Comparison of ENCODE assay signal across 10 cellular contexts in the genomic region with DNA sequence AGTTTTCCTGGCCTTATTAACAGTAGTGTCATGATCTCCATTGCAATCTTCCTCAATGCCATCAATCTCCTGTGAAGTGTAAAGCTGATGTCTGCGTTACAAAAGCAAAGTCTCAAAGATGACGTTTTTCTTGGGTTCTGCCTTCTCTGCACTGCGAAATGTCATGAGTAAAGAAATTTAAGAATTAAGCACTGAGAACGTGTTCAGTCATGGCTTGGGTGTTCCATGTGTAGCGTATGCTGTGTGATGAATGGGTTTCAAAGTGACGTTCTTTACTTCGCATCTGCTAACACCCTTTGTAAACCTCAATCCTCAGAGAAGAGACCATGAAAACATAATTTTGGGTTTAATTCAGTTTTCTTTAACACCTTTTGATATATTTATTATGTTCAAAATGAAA. TPM values are rescaled to one million over a fixed set of nuclear protein-coding genes. Genes with fewer than 3 reads are reported as not detected.
DNase-seq lines count a peak whose midpoint lies in the region; ATAC-seq, FAIRE-seq and TF ChIP-seq lines count a peak whose summit lies in the region.
"Had no signal": no experiment of that assay in that cellular context is flagged by ENCODE, and none has a peak within 500 bp of the region (broad histone marks: within the 10 kb centered on the region; RNA-seq: fewer than 3 reads in every experiment).

No MANE protein-coding gene starts in this region.

- H3K9me3 Mint-ChIP-seq in activated naive CD4-positive, alpha-beta T cell treated with anti-CD3 and anti-CD28 coated beads, Interleukin-2, amount 10 ng/mL, durations not matched to agents 7 days and 5 days = no peaks in the 10 kb centered on the region

- no peak overlapping the region for H4K91ac ChIP-seq in mesenchymal stem cell (ENCODE audit: low read length)

- no peaks in the 10 kb centered on the region for H3K79me2 ChIP-seq in GM12878 (ENCODE audit: control insufficient read depth, insufficient read depth, low read length)

- no peak for DNase-seq in activated naive CD4-positive, alpha-beta T cell treated with anti-CD3 and anti-CD28 coated beads, Interleukin-2, amount 10 ng/mL, durations not matched to agents 7 days and 5 days
- no peak for DNase-seq in activated naive CD4-positive, alpha-beta T cell (lab: John Stamatoyannopoulos, UW)
- DNase-seq in GM12878 (ENCODE audit: low read depth, low spot score) (no peak), mesenchymal stem cell (no peak), tibial artery (no peak), GM19238 (ENCODE audit: insufficient read length, low spot score) (no peak), cerebellum (ENCODE audit: low spot score) (no peak)
- DNase-seq: left lung had no signal

- no peak for TF ChIP-seq CTCF in GM12878 (IDR thresholded peaks at IDR 0.05 in 2 of 3, conservative IDR thresholded peaks at IDR 0.05 in 1 of 3; ENCODE audit: control insufficient read depth in 2 of 3, extremely low read depth in 1 of 3, insufficient read depth in 1 of 3, low read depth in 3 of 3, low read length in 3 of 3)
- TF ChIP-seq CTCF in tibial artery (IDR thresholded peaks at IDR 0.05) = no peak

- no peaks in the 10 kb centered on the region for H3K36me3 ChIP-seq in GM12878 (ENCODE audit: control insufficient read depth in 2 of 2, insufficient read depth in 2 of 2, low read length in 1 of 2)
- peaks cover 0 to 8% of the 10 kb centered on the region in 2 experiments for H3K36me3 ChIP-seq in mesenchymal stem cell (ENCODE audit: control insufficient read depth in 1 of 2, insufficient read depth in 2 of 2, low read depth in 1 of 2, low read length in 2 of 2)
- H3K36me3 ChIP-seq in tibial artery = peaks cover 0 to 16% (median under 1%) of the 10 kb centered on the region in 3 donors

- peak overlapping the region; percentile 81 for H3K4me3 Mint-ChIP-seq in activated naive CD4-positive, alpha-beta T cell treated with anti-CD3 and anti-CD28 coated beads, Interleukin-2, amount 10 ng/mL, durations not matched to agents 7 days and 5 days

- no peak overlapping the region for H2AK5ac ChIP-seq in mesenchymal stem cell (ENCODE audit: low read length, severe bottlenecking)

- H2BK5ac ChIP-seq in mesenchymal stem cell (ENCODE audit: low read depth, low read length, poor library complexity, severe bottlenecking) = no peak overlapping the region

- no peak overlapping the region for H3K4ac ChIP-seq in mesenchymal stem cell (ENCODE audit: low read depth in 1 of 2, low read length in 2 of 2)

- no peak overlapping the region for H3K27ac ChIP-seq in GM12878 (ENCODE audit: control insufficient read depth, insufficient read depth)
- no peak overlapping the region for H3K27ac ChIP-seq in mesenchymal stem cell (ENCODE audit: low read length, poor library complexity, severe bottlenecking)
- H3K27ac ChIP-seq in tibial artery = peak overlapping the region; percentile 83 to 85

- H2BK15ac ChIP-seq in mesenchymal stem cell (ENCODE audit: low read depth, poor library complexity, severe bottlenecking) = no peak overlapping the region

- RAD21 ChIA-PET in GM12878 (lab: Charles Lee; ENCODE audit: unreplicated experiment) = no interaction called here

- in situ Hi-C loops in GM12878 (cut with MboI) = no loop called here

- H3K79me1 ChIP-seq in mesenchymal stem cell (replicated peaks; ENCODE audit: low read length, poor library complexity, severe bottlenecking) = peaks cover 4% of the 10 kb centered on the region

- intact Hi-C loops in GM12878 (cut with micrococcal nuclease; ENCODE audit: unreplicated experiment) (no loop called here), tibial artery (cut with DNase I; ENCODE audit: low total_unique reads) (no loop called here)

- H4K20me1 ChIP-seq in GM12878 (ENCODE audit: control insufficient read depth, insufficient read depth) = no peaks in the 10 kb centered on the region

- H3K4me2 ChIP-seq in GM12878 (ENCODE audit: control insufficient read depth, insufficient read depth) = peak overlapping the region; percentile 65
- H3K4me2 ChIP-seq in mesenchymal stem cell (ENCODE audit: low read length, poor library complexity, severe bottlenecking) = no peak overlapping the region

- no peak overlapping the region for H3K23ac ChIP-seq in mesenchymal stem cell (ENCODE audit: low read length in 2 of 2)

- no peak for FAIRE-seq in GM12878 (lab: Jason Lieb, UNC)
- FAIRE-seq: D721Med had no signal

- no peak overlapping the region for H2BK120ac ChIP-seq in mesenchymal stem cell (ENCODE audit: low read depth, low read length)

- H3K9ac ChIP-seq in GM12878 (ENCODE audit: control insufficient read depth, insufficient read depth, low read length) (no peak overlapping the region; the same call in 1 of the 2 replicates), mesenchymal stem cell (ENCODE audit: low read length) (peak overlapping the region; percentile 89)

- CTCF ChIA-PET in activated naive CD4-positive, alpha-beta T cell treated with anti-CD3 and anti-CD28 coated beads, Interleukin-2, amount 10 ng/mL, durations not matched to agents 7 days and 5 days (lab: Charles Lee) = no interaction called here
- CTCF ChIA-PET in GM12878 (lab: Yijun Ruan, JAX) = interaction anchor here (1.2 to 1.3 kb wide), 2 partner anchors 9 to 23 kb away, joined by 5 to 7 read pairs; no protein-coding TSS in a partner anchor

- BruUV-seq in GM12878 (replicated peaks; lab: Mats Ljungman, UMichigan) = TSS peak; percentile 89

- 88% methylated on average over 7 of the region's 7 CpGs for WGBS in GM12878 (ENCODE audit: insufficient coverage, insufficient replicate concordance, low lambda C conversion rate, missing lambda C conversion rate)
- 86% methylated on average over 5 of the region's 7 CpGs for WGBS in mesenchymal stem cell

- SMC1A ChIA-PET in GM12878 (lab: Charles Lee; ENCODE audit: uncharacterized antibody, unreplicated experiment) = no interaction called here

- no peak overlapping the region for H2BK12ac ChIP-seq in mesenchymal stem cell (ENCODE audit: low read length in 2 of 2)

- peaks cover 14% of the 10 kb centered on the region for H3K4me1 Mint-ChIP-seq in activated naive CD4-positive, alpha-beta T cell treated with anti-CD3 and anti-CD28 coated beads, Interleukin-2, amount 10 ng/mL, durations not matched to agents 7 days and 5 days

- no peak overlapping the region for H4K8ac ChIP-seq in mesenchymal stem cell (ENCODE audit: low read length)

- no peak overlapping the region for H3K14ac ChIP-seq in mesenchymal stem cell (ENCODE audit: low read length in 2 of 2)

- POLR2A ChIA-PET in GM12878 (lab: Charles Lee) = no interaction called here

- no peaks in the 10 kb centered on the region for H3K27me3 ChIP-seq in GM12878 (replicated peaks in 1 of 2; ENCODE audit: control insufficient read depth in 2 of 2, insufficient read depth in 2 of 2, low read length in 1 of 2)
- no peaks in the 10 kb centered on the region for H3K27me3 ChIP-seq in mesenchymal stem cell (ENCODE audit: control insufficient read depth in 1 of 2, insufficient read depth in 1 of 2, low read length in 2 of 2)
- H3K27me3 ChIP-seq in tibial artery = no peaks in the 10 kb centered on the region
- H3K27me3 ChIP-seq: left lung had no signal

- H3K36me3 Mint-ChIP-seq in activated naive CD4-positive, alpha-beta T cell treated with anti-CD3 and anti-CD28 coated beads, Interleukin-2, amount 10 ng/mL, durations not matched to agents 7 days and 5 days = peaks cover 16% of the 10 kb centered on the region

- no peak overlapping the region; the same call in 1 of the 2 replicates for H3K4me3 ChIP-seq in GM12878
- peak overlapping the region in 1 of 2 experiments; percentile 78 for H3K4me3 ChIP-seq in mesenchymal stem cell (ENCODE audit: insufficient read depth in 1 of 2, low read depth in 1 of 2, low read length in 2 of 2)
- H3K4me3 ChIP-seq in tibial artery = peak overlapping the region; percentile 69 to 73

- TF ChIP-seq EP300 in GM12878 (IDR thresholded peaks at IDR 0.05; ENCODE audit: borderline replicate concordance in 1 of 2, control insufficient read depth in 1 of 2, low read depth in 2 of 2, low read length in 2 of 2) = no peak

- H3K4me1 ChIP-seq in GM12878 (ENCODE audit: control insufficient read depth, insufficient read depth, low read length) = no peaks in the 10 kb centered on the region
- H3K4me1 ChIP-seq in mesenchymal stem cell (ENCODE audit: control insufficient read depth, insufficient read depth, low read depth, low read length) = no peaks in the 10 kb centered on the region
- H3K4me1 ChIP-seq in tibial artery = no peaks in the 10 kb centered on the region
- H3K4me1 ChIP-seq: left lung had no signal

- H3K18ac ChIP-seq in mesenchymal stem cell (ENCODE audit: low read depth in 1 of 2, low read length in 2 of 2) = no peak overlapping the region

- no peak overlapping the region for H2AFZ ChIP-seq in GM12878 (ENCODE audit: control insufficient read depth, low read depth, low read length)
- H2AFZ ChIP-seq in mesenchymal stem cell (ENCODE audit: low read depth, low read length) = no peak overlapping the region

- H3K27ac Mint-ChIP-seq in activated naive CD4-positive, alpha-beta T cell treated with anti-CD3 and anti-CD28 coated beads, Interleukin-2, amount 10 ng/mL, durations not matched to agents 7 days and 5 days = no peak overlapping the region

- TF ChIP-seq RAD21 in GM12878 (IDR thresholded peaks at IDR 0.05; ENCODE audit: insufficient read depth, low read depth, low read length) = no peak

- H3K27me3 Mint-ChIP-seq in activated naive CD4-positive, alpha-beta T cell treated with anti-CD3 and anti-CD28 coated beads, Interleukin-2, amount 10 ng/mL, durations not matched to agents 7 days and 5 days = no peaks in the 10 kb centered on the region

- no peak for TF ChIP-seq POLR2A in GM12878 (IDR thresholded peaks at IDR 0.05; ENCODE audit: low read depth, low read length)

- ATAC-seq in GM12878 (no peak), GM21360 (IDR thresholded peaks at IDR 0.05; ENCODE audit: unreplicated experiment) (no peak)

- H3K9me3 ChIP-seq in GM12878 (replicated peaks; ENCODE audit: control insufficient read depth, insufficient read depth, low read length) (no peaks in the 10 kb centered on the region), mesenchymal stem cell (ENCODE audit: control insufficient read depth, low read length) (no peaks in the 10 kb centered on the region), tibial artery (no peaks in the 10 kb centered on the region)
- H3K9me3 ChIP-seq: left lung had no signal

RNA-seq across cellular contexts. Expression of a gene that starts 1.0 kb away (rescaled TPM):
- 1.2 TPM in 2 replicates for total RNA-seq in GM12878 (2013; cell fraction: nucleolus; rRNA removed)
- total RNA-seq in GM12878 (2014; rRNA removed) = 3.2 and 4.4 TPM in 2 replicates
- total RNA-seq in GM12878 (2014; rRNA removed; fragmentation: Illumina TruSeq; extraction: Trizol) = 3.5 and 3.7 TPM in 2 replicates
- total RNA-seq in GM12878 (2021) = 2.9 and 3.0 TPM in 2 replicates
- polyA plus RNA-seq in GM12878 (2011; ENCODE audit: low read depth) = 2.4 TPM
- polyA plus RNA-seq in GM12878 (2011; rRNA removed) = 3.8 and 5.9 TPM in 2 replicates
- 1.9 and 2.1 TPM in 2 replicates for polyA plus RNA-seq in GM12878 (2011; cell fraction: cytosol; rRNA removed)
- 0.76 and 1.5 TPM in 2 replicates for polyA plus RNA-seq in GM12878 (2011; cell fraction: nucleus; rRNA removed)
- 2.5 and 3.2 TPM in 2 replicates for polyA plus RNA-seq in GM12878 (2012)
- polyA plus RNA-seq in GM12878 (2014; fragmentation: Illumina TruSeq; extraction: Trizol) = 3.5 and 4.3 TPM in 2 replicates
- polyA plus RNA-seq in GM12878 (2014; fragmentation: Nextera tagmentation; extraction: Ambion mirVana) = 1 to 10 TPM; 2.1 to 2.5 TPM
- polyA plus RNA-seq in GM12878 (2014; rRNA removed) = 3.4 and 4.0 TPM in 2 replicates
- 1 to 10 TPM; 4.3 to 5.3 TPM for polyA plus RNA-seq in GM12878 (2016; fragmentation: Nextera tagmentation; extraction: Ambion mirVana)
- 1.0 and 1.8 TPM in 2 replicates for polyA minus RNA-seq in GM12878 (2011; rRNA and poly(A)+ RNA removed)
- 0.62 TPM in 1 of 2 replicates, not detected in the other for polyA minus RNA-seq in GM12878 (2011; cell fraction: cytosol; rRNA and poly(A)+ RNA removed)
- 0.60 and 0.67 TPM in 2 replicates for polyA minus RNA-seq in GM12878 (2011; cell fraction: nucleus; rRNA and poly(A)+ RNA removed)
- polyA plus RNA-seq in mesenchymal stem cell (2013, experiment 1 of 2) = 9.1 TPM
- 9.6 TPM for polyA plus RNA-seq in mesenchymal stem cell (2013, experiment 2 of 2)
- 28.4 TPM for total RNA-seq in cerebellum

Comparison
In these comparisons a context has a peak if more than half of its experiments do, and no peak if none do; other contexts are left out.
1. H3K27ac ChIP-seq: peak in tibial artery (2 of 2); none in GM12878 (single experiment) and mesenchymal stem cell (single experiment).